ENCODE assay signal across 23 cellular contexts in the genomic region with DNA sequence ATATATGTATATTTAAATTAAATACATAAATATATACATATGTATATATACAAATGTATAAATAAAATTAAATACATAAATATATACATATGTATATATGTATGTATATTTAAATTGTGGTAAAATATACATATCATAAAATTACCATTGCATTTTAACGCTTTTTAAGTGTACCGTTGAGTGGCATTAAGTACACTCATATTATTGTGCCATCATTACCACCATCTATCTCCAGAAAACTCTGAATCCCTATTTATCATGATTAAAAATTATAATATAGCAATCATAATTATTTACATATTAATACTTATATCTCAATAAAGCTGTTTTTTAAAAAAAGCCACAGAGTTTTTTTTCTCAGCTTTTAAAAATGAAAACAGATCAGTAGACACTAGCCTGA. TPM values are rescaled to one million over a fixed set of nuclear protein-coding genes. Genes with fewer than 3 reads are reported as not detected.
DNase-seq lines count a peak whose midpoint lies in the region; ATAC-seq, FAIRE-seq and TF ChIP-seq lines count a peak whose summit lies in the region.
"Had no signal": no experiment of that assay in that cellular context is flagged by ENCODE, and none has a peak within 500 bp of the region (broad histone marks: within the 10 kb centered on the region; RNA-seq: fewer than 3 reads in every experiment).

No MANE protein-coding gene starts in this region.

- in situ Hi-C loops in IMR-90 (cut with MboI; ENCODE audit: low sequenced_read_pairs): loop anchor here (25.0 kb wide), 1 partner anchor 807 kb away; no protein-coding TSS in a partner anchor

- no TSS peak for BruUV-seq in IMR-90 (replicated peaks; lab: Mats Ljungman, UMichigan)

- no peak for TF ChIP-seq POLR2A in IMR-90 (IDR thresholded peaks at IDR 0.05; ENCODE audit: low read depth, low read length)

- no peak overlapping the region for H3K4me3 Mint-ChIP-seq in stimulated activated naive B cell treated with anti-CD40 and anti-IgM and Interleukin-4, amounts not matched to agents 10 μg/mL and 1 μg/mL and 100 μg/mL, for 72 hours
- H3K4me3 Mint-ChIP-seq: CD14-positive monocyte; CD4-positive, alpha-beta T cell; CD8-positive, alpha-beta T cell had no signal

- no CpG with 5 or more reads among the region's 2 CpGs for WGBS in IMR-90 (ENCODE audit: extremely low coverage in 2 of 2, insufficient read length in 1 of 2), 2 experiments
- WGBS in smooth muscle cell (ENCODE audit: low lambda C conversion rate): 49% methylated on average over 2 of the region's 2 CpGs

- H2BK5ac ChIP-seq in IMR-90 (ENCODE audit: low read depth, low read length, poor library complexity, severe bottlenecking): no peak overlapping the region

- POLR2A ChIA-PET in IMR-90 (lab: Charles Lee; ENCODE audit: unreplicated experiment): no interaction called here

- no peaks in the 10 kb centered on the region for H3K9me3 ChIP-seq in IMR-90 (ENCODE audit: control insufficient read depth, insufficient read depth, low read length)
- no peaks in the 10 kb centered on the region for H3K9me3 ChIP-seq in smooth muscle cell (replicated peaks; ENCODE audit: low read depth)
- H3K9me3 ChIP-seq: BE2C, BLaER1 had no signal

- no peaks in the 10 kb centered on the region for H3K79me1 ChIP-seq in IMR-90 (ENCODE audit: low read depth in 1 of 2, low read length in 2 of 2)

- ATAC-seq in IMR-90 (ENCODE audit: low read depth): no peak
- ATAC-seq in stimulated activated naive B cell treated with anti-CD40 and anti-IgM and Interleukin-4, amounts not matched to agents 10 μg/mL and 1 μg/mL and 100 μg/mL, for 72 hours (replicated peaks): no peak
- ATAC-seq: CD8-positive, alpha-beta T cell; GM12878 had no signal

- H3K9me1 ChIP-seq in IMR-90 (ENCODE audit: insufficient read depth, low read length): no peaks in the 10 kb centered on the region

- H4K20me1 ChIP-seq in IMR-90 (ENCODE audit: insufficient read depth, low read length) (no peaks in the 10 kb centered on the region), smooth muscle cell (ENCODE audit: low read depth) (no peaks in the 10 kb centered on the region)
- H4K20me1 ChIP-seq: BLaER1 had no signal

- peaks cover 5% of the 10 kb centered on the region for H3K79me2 ChIP-seq in smooth muscle cell (ENCODE audit: low read depth)

- no peak overlapping the region for H4K91ac ChIP-seq in IMR-90 (ENCODE audit: insufficient read depth, low read depth, low read length)

- no peak overlapping the region for H3K9ac ChIP-seq in IMR-90 (ENCODE audit: low read depth, low read length)
- no peak overlapping the region for H3K9ac ChIP-seq in smooth muscle cell (ENCODE audit: low read depth)
- H3K9ac ChIP-seq: BLaER1 had no signal

- no peak for TF ChIP-seq RAD21 in IMR-90 (IDR thresholded peaks at IDR 0.05; ENCODE audit: low read length)

- no peak overlapping the region for H4K8ac ChIP-seq in IMR-90 (ENCODE audit: low read depth in 2 of 2, low read length in 2 of 2)

- no peak overlapping the region for H4K5ac ChIP-seq in IMR-90 (ENCODE audit: low read depth, low read length)

- no peak overlapping the region for H3K4me3 ChIP-seq in IMR-90 (ENCODE audit: insufficient read depth, low read depth, low read length)
- no peak overlapping the region for H3K4me3 ChIP-seq in smooth muscle cell
- H3K4me3 ChIP-seq: BLaER1, GM12878 had no signal

- DNase-seq in IMR-90: no peak
- DNase-seq in smooth muscle cell (lab: John Stamatoyannopoulos, UW; ENCODE audit: unreplicated experiment): no peak
- DNase-seq in stimulated activated naive B cell treated with anti-CD40 and anti-IgM and Interleukin-4, amounts not matched to agents 10 μg/mL and 1 μg/mL and 100 μg/mL, for 72 hours: no peak
- DNase-seq in NOMO-1 (lab: John Stamatoyannopoulos, UW; ENCODE audit: unreplicated experiment in 2 of 2): no peak
- DNase-seq in CD1c-positive myeloid dendritic cell (ENCODE audit: extremely low spot score): no peak
- DNase-seq: ACHN; BE2C; C1 segment of cervical spinal cord; Caco-2; Calu3; CD4-positive, alpha-beta T cell; CD8-positive, alpha-beta T cell; DMS79 treated with DMSO at 0.1 percent for 48 hours; GDM1 had no signal

- CTCF ChIA-PET in IMR-90 (lab: Yijun Ruan, JAX): no interaction called here

- H3F3A ChIP-seq in smooth muscle cell (ENCODE audit: low read depth): peaks cover 12% of the 10 kb centered on the region

- H3K18ac ChIP-seq in IMR-90 (ENCODE audit: low read depth, low read length): no peak overlapping the region

- H3K4ac ChIP-seq in IMR-90 (ENCODE audit: low read depth, low read length): no peak overlapping the region

- no peaks in the 10 kb centered on the region for H3K36me3 Mint-ChIP-seq in stimulated activated naive B cell treated with anti-CD40 and anti-IgM and Interleukin-4, amounts not matched to agents 10 μg/mL and 1 μg/mL and 100 μg/mL, for 72 hours
- H3K36me3 Mint-ChIP-seq: CD14-positive monocyte; CD8-positive, alpha-beta T cell had no signal

- no peak overlapping the region for H3K56ac ChIP-seq in IMR-90 (ENCODE audit: extremely low read depth, insufficient read depth, low read length)

- no peak overlapping the region for H3K14ac ChIP-seq in IMR-90 (replicated peaks; ENCODE audit: low read depth, low read length)

- no peak overlapping the region for H2AFZ ChIP-seq in IMR-90 (replicated peaks; ENCODE audit: low read length, poor library complexity)
- peak overlapping the region; percentile 80 for H2AFZ ChIP-seq in smooth muscle cell (ENCODE audit: low read depth)

- H3K27me3 ChIP-seq in IMR-90 (ENCODE audit: control insufficient read depth, insufficient read depth, low read length): no peaks in the 10 kb centered on the region
- no peaks in the 10 kb centered on the region for H3K27me3 ChIP-seq in smooth muscle cell (ENCODE audit: low read depth)
- H3K27me3 ChIP-seq: BE2C, BLaER1 had no signal

- H3K4me2 ChIP-seq in IMR-90 (ENCODE audit: low read depth, low read length) (no peak overlapping the region), smooth muscle cell (no peak overlapping the region)
- H3K4me2 ChIP-seq: BLaER1 had no signal

- no peak overlapping the region for H3K27ac Mint-ChIP-seq in stimulated activated naive B cell treated with anti-CD40 and anti-IgM and Interleukin-4, amounts not matched to agents 10 μg/mL and 1 μg/mL and 100 μg/mL, for 72 hours
- H3K27ac Mint-ChIP-seq: CD14-positive monocyte; CD4-positive, alpha-beta T cell; CD8-positive, alpha-beta T cell had no signal

- TF ChIP-seq CTCF in IMR-90 (conservative IDR thresholded peaks at IDR 0.05; ENCODE audit: low read depth, low read length) (no peak), smooth muscle cell (IDR thresholded peaks at IDR 0.05; ENCODE audit: borderline replicate concordance, insufficient read depth, poor library complexity, severe bottlenecking) (no peak)

- FAIRE-seq in A204.1 (lab: Jason Lieb, UNC): peak; percentile 14
- FAIRE-seq in endometrium (lab: Jason Lieb, UNC): peak; percentile 37
- FAIRE-seq: D721Med, GM12878, GM12892, GM18507 had no signal

- no peak overlapping the region for H2AK5ac ChIP-seq in IMR-90 (ENCODE audit: low read depth, low read length)

- no peak overlapping the region for H3K23ac ChIP-seq in IMR-90 (ENCODE audit: low read depth, low read length)

- H3K4me1 ChIP-seq in IMR-90 (ENCODE audit: control insufficient read depth, insufficient read depth, low read length) (peaks cover 2% of the 10 kb centered on the region; the same call in 1 of the 2 replicates), smooth muscle cell (ENCODE audit: low read depth) (peaks cover 9% of the 10 kb centered on the region)
- H3K4me1 ChIP-seq: BE2C, BLaER1 had no signal

- intact Hi-C loops in IMR-90 (cut with micrococcal nuclease): no loop called here

- H2BK20ac ChIP-seq in IMR-90 (ENCODE audit: low read depth, low read length): no peak overlapping the region

- peaks cover 2 to 12% of the 10 kb centered on the region in 2 donors for H3K4me1 Mint-ChIP-seq in stimulated activated naive B cell treated with anti-CD40 and anti-IgM and Interleukin-4, amounts not matched to agents 10 μg/mL and 1 μg/mL and 100 μg/mL, for 72 hours

- H2BK15ac ChIP-seq in IMR-90 (ENCODE audit: low read depth, low read length): no peak overlapping the region

- no peak overlapping the region for H2AK9ac ChIP-seq in IMR-90 (replicated peaks; ENCODE audit: low read depth, low read length, poor library complexity)

- H3K27ac ChIP-seq in IMR-90 (ENCODE audit: insufficient read depth, low read length) (no peak overlapping the region), smooth muscle cell (ENCODE audit: low read depth) (peak overlapping the region; percentile 80)
- H3K27ac ChIP-seq: 22Rv1, BLaER1 had no signal

- H2BK120ac ChIP-seq in IMR-90 (ENCODE audit: low read depth, low read length): no peak overlapping the region

- no peaks in the 10 kb centered on the region for H3K9me3 Mint-ChIP-seq in stimulated activated naive B cell treated with anti-CD40 and anti-IgM and Interleukin-4, amounts not matched to agents 10 μg/mL and 1 μg/mL and 100 μg/mL, for 72 hours
- H3K9me3 Mint-ChIP-seq: CD4-positive, alpha-beta T cell; CD8-positive, alpha-beta T cell had no signal

- dilution Hi-C loops in IMR-90 (cut with HindIII; ENCODE audit: low sequenced_read_pairs, unreplicated experiment): no loop called here

- peaks cover 0 to 5% of the 10 kb centered on the region in 2 donors for H3K27me3 Mint-ChIP-seq in stimulated activated naive B cell treated with anti-CD40 and anti-IgM and Interleukin-4, amounts not matched to agents 10 μg/mL and 1 μg/mL and 100 μg/mL, for 72 hours
- H3K27me3 Mint-ChIP-seq: CD4-positive, alpha-beta T cell had no signal

- H3K36me3 ChIP-seq in IMR-90 (ENCODE audit: control insufficient read depth, insufficient read depth, low read length): no peaks in the 10 kb centered on the region
- H3K36me3 ChIP-seq in smooth muscle cell (ENCODE audit: low read depth): no peaks in the 10 kb centered on the region
- H3K36me3 ChIP-seq: BE2C, BLaER1 had no signal

TF ChIP-seq in IMR-90, 13 proteins besides CTCF, POLR2A, EP300 and RAD21:
- TF ChIP-seq CEBPB (IDR thresholded peaks at IDR 0.05; ENCODE audit: low read depth, low read length): peak; percentile 76
- TF ChIP-seq RCOR1 (IDR thresholded peaks at IDR 0.05; ENCODE audit: insufficient replicate concordance, low read length): no peak

RNA-seq across cellular contexts. Expression of a gene that starts 27.1 kb away (rescaled TPM):
- total RNA-seq in IMR-90 (2012; rRNA removed) (158 and 159 TPM in 2 replicates), smooth muscle cell (2,724 and 3,065 TPM in 2 replicates)
- polyA plus RNA-seq in IMR-90 (2012; rRNA removed) (45.3 and 47.5 TPM in 2 replicates), smooth muscle cell (551 and 702 TPM in 2 replicates)
- 20.7 and 25.5 TPM in 2 replicates for polyA plus RNA-seq in IMR-90 (2012; cell fraction: cytosol; rRNA removed)
- polyA plus RNA-seq in IMR-90 (2012; cell fraction: nucleus; rRNA removed; ENCODE audit: low replicate concordance): 17.1 and 53.0 TPM in 2 replicates

Comparison
In these comparisons a context has a peak if more than half of its experiments do, and no peak if none do; other contexts are left out.
1. RNA of a gene that starts 27.1 kb away (total RNA-seq): 2,724 to 3,065 TPM in smooth muscle cell; 158 to 159 TPM in IMR-90; every median in the first group is over 10 times any median in the second.